16 cellular contexts compared by ENCODE assay signal in genomic region chr5:133643365-133643764, GRCh38. TPM values are rescaled to one million over a fixed set of nuclear protein-coding genes. Genes with fewer than 3 reads are reported as not detected.
DNase-seq lines count a peak whose midpoint lies in the region; ATAC-seq and TF ChIP-seq lines count a peak whose summit lies in the region.
"Had no signal": no experiment of that assay in that cellular context is flagged by ENCODE, and none has a peak within 500 bp of the region (broad histone marks: within the 10 kb centered on the region; RNA-seq: fewer than 3 reads in every experiment).

No MANE protein-coding gene starts in this region.

- no peaks in the 10 kb centered on the region for H3K36me3 ChIP-seq in thyroid gland

- H3K27me3 Mint-ChIP-seq in activated CD4-positive, alpha-beta T cell treated with anti-CD3 and anti-CD28 coated beads, Interleukin-2, amount 10 ng/mL, durations not matched to agents 7 days and 5 days = peaks cover 25% of the 10 kb centered on the region

- no peaks in the 10 kb centered on the region for H3K36me3 Mint-ChIP-seq in activated CD4-positive, alpha-beta T cell treated with anti-CD3 and anti-CD28 coated beads, Interleukin-2, amount 10 ng/mL, durations not matched to agents 7 days and 5 days (ENCODE audit: low read depth)
- H3K36me3 Mint-ChIP-seq: CD4-positive, alpha-beta memory T cell; IgD-negative memory B cell had no signal

- intact Hi-C loops in thyroid gland (cut with DNase I) = no loop called here

- CTCF ChIA-PET in activated CD4-positive, alpha-beta T cell treated with anti-CD3 and anti-CD28 coated beads, Interleukin-2, amount 10 ng/mL, durations not matched to agents 7 days and 5 days (lab: Charles Lee) = no interaction called here

- H3K27ac ChIP-seq in thyroid gland = no peak overlapping the region
- H3K27ac ChIP-seq: C4-2B, GM23248 had no signal

- no peaks in the 10 kb centered on the region for H3K9me3 Mint-ChIP-seq in activated CD4-positive, alpha-beta T cell treated with anti-CD3 and anti-CD28 coated beads, Interleukin-2, amount 10 ng/mL, durations not matched to agents 7 days and 5 days

- no peaks in the 10 kb centered on the region for H3K9me3 ChIP-seq in thyroid gland

- TF ChIP-seq CTCF in thyroid gland (IDR thresholded peaks at IDR 0.05) (no peak), foreskin fibroblast (IDR thresholded peaks at IDR 0.05; ENCODE audit: low read depth, low read length) (no peak)

- H3K27ac Mint-ChIP-seq in activated CD4-positive, alpha-beta T cell treated with anti-CD3 and anti-CD28 coated beads, Interleukin-2, amount 10 ng/mL, durations not matched to agents 7 days and 5 days = no peak overlapping the region
- H3K27ac Mint-ChIP-seq: CD4-positive, alpha-beta memory T cell; IgD-negative memory B cell had no signal

- no peaks in the 10 kb centered on the region for H3K4me1 Mint-ChIP-seq in activated CD4-positive, alpha-beta T cell treated with anti-CD3 and anti-CD28 coated beads, Interleukin-2, amount 10 ng/mL, durations not matched to agents 7 days and 5 days
- H3K4me1 Mint-ChIP-seq: CD4-positive, alpha-beta memory T cell had no signal

- no peak overlapping the region for H3K4me3 Mint-ChIP-seq in activated CD4-positive, alpha-beta T cell treated with anti-CD3 and anti-CD28 coated beads, Interleukin-2, amount 10 ng/mL, durations not matched to agents 7 days and 5 days
- H3K4me3 Mint-ChIP-seq: CD4-positive, alpha-beta memory T cell had no signal

- no peaks in the 10 kb centered on the region for H3K27me3 ChIP-seq in thyroid gland

- TF ChIP-seq POLR2A in thyroid gland (IDR thresholded peaks at IDR 0.05) = no peak

- WGBS in thyroid gland, 2 donors = 95 to 96% methylated on average over 4 of the region's 4 CpGs

- H3K4me3 ChIP-seq in thyroid gland (replicated peaks in 1 of 3) (no peak overlapping the region), foreskin fibroblast (ENCODE audit: low read depth in 1 of 2, low read length in 2 of 2) (no peak overlapping the region)
- H3K4me3 ChIP-seq: GM23248 had no signal

- POLR2A ChIA-PET in activated CD4-positive, alpha-beta T cell treated with anti-CD3 and anti-CD28 coated beads, Interleukin-2, amount 10 ng/mL, durations not matched to agents 7 days and 5 days (lab: Charles Lee) = no interaction called here

- H3K4me1 ChIP-seq in thyroid gland = no peaks in the 10 kb centered on the region

- DNase-seq in AG20443 (ENCODE audit: low spot score) = peak; percentile 3
- DNase-seq in DMS 273 treated with DMSO at 0.1 percent for 48 hours (lab: John Stamatoyannopoulos, UW) = peak; percentile 24
- DNase-seq in NCI-H82 treated with DMSO at 0.1 percent for 48 hours (lab: John Stamatoyannopoulos, UW; ENCODE audit: unreplicated experiment) = peak; percentile 46
- peak; percentile 2 for DNase-seq in iPS-NIHi7 (ENCODE audit: extremely low spot score)
- no peak for DNase-seq in activated CD4-positive, alpha-beta T cell treated with anti-CD3 and anti-CD28 coated beads, Interleukin-2, amount 10 ng/mL, durations not matched to agents 7 days and 5 days
- no peak for DNase-seq in thyroid gland
- no peak for DNase-seq in foreskin fibroblast
- DNase-seq: 8988T; CD4-positive, alpha-beta memory T cell; DND-41; GDM1; GM23248 had no signal

- no peak for ATAC-seq in GM18861 (IDR thresholded peaks at IDR 0.05; ENCODE audit: unreplicated experiment)
- ATAC-seq: HCT116 had no signal

RNA-seq across cellular contexts. Expression of gene FSTL4, which starts 31.0 kb away (rescaled TPM):
- total RNA-seq in activated CD4-positive, alpha-beta T cell treated with anti-CD3 and anti-CD28 coated beads, Interleukin-2, amount 10 ng/mL, durations not matched to agents 7 days and 5 days = not detected
- total RNA-seq in thyroid gland = under 1 TPM in 2 of 4 donors, not detected in 2; 0.10 to 0.13 TPM
- total RNA-seq: CD4-positive, alpha-beta memory T cell; GM23248 had no signal

Comparison
In these comparisons a context has a peak if more than half of its experiments do, and no peak if none do; other contexts are left out.
1. DNase-seq: peak in AG20443 (single experiment), DMS 273 treated with DMSO at 0.1 percent for 48 hours (single experiment), NCI-H82 treated with DMSO at 0.1 percent for 48 hours (single experiment) and iPS-NIHi7 (single experiment); none in activated CD4-positive, alpha-beta T cell treated with anti-CD3 and anti-CD28 coated beads, Interleukin-2, amount 10 ng/mL, durations not matched to agents 7 days and 5 days (single experiment), thyroid gland (0 of 2) and foreskin fibroblast (0 of 2).